ENCODE assay signal across 14 cellular contexts in the genomic region with DNA sequence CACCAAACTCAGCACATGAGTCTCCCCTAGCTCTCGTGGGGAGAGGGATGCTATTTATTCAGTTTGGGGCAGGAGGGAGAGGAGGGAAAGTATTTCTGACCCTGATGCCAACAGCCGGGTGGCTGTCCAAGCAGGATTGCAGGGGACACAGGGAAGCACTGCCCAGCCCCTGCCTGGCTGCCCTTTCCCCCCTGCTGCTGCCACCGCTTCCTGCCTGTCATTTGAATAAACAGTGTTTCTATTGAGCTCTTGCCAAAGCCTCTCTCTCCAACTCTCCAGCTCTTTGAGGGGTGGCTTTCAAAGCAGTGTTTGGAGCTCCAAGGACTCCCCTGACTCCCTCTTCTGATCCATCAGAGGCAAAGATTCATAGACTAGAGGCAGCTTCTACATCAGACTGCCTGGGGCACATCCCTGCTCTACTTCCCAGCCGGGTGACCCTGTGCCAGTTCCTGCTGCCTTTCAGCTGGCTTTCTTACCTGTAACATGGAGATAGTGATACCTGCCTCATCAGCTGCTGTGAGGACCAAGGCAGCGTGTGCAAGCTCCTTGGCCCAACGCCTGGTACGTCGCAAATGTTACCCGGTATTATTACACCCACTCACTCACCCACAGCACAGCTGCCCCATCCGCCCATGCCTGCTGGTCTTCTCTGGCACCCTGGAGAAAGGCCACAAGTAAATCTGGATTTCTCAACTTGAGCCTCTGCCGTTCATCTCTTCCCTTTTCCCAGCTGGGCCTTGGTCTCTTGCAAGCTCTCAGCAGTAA. TPM values are rescaled to one million over a fixed set of nuclear protein-coding genes. Genes with fewer than 3 reads are reported as not detected.
A peak's percentile ranks its signal among the peaks of the same experiment; 100 is the strongest.
DNase-seq lines count a peak whose midpoint lies in the region; ATAC-seq and TF ChIP-seq lines count a peak whose summit lies in the region.
"Had no signal": no experiment of that assay in that cellular context is flagged by ENCODE, and none has a peak within 500 bp of the region (broad histone marks: within the 10 kb centered on the region; RNA-seq: fewer than 3 reads in every experiment).

No MANE protein-coding gene starts in this region.

- peak overlapping the region in 1 of 2 donors; percentile 29 for H3K27ac Mint-ChIP-seq in natural killer cell treated with Interleukin-12 subunit alpha and Interleukin-12 subunit beta and Interleukin-15 and Interleukin-18, amount 100 ng/mL, for 72 hours

- H3K27me3 Mint-ChIP-seq in natural killer cell treated with Interleukin-12 subunit alpha and Interleukin-12 subunit beta and Interleukin-15 and Interleukin-18, amount 100 ng/mL, for 72 hours, result no peaks in the 10 kb centered on the region

- no peak overlapping the region for H3K4me3 ChIP-seq in H7 (ENCODE audit: insufficient read depth, low read depth, low read length)
- H3K4me3 ChIP-seq in liver (ENCODE audit: low read depth in 1 of 3, low read length in 3 of 3), result no peak overlapping the region
- H3K4me3 ChIP-seq: SK-N-MC had no signal

- WGBS in liver, result 67% methylated on average over 11 of the region's 11 CpGs

- no peak for TF ChIP-seq CTCF in liver (IDR thresholded peaks at IDR 0.05; ENCODE audit: low read depth, low read length, missing input control)

- TF ChIP-seq RAD21 in liver (IDR thresholded peaks at IDR 0.05), result no peak

- no peaks in the 10 kb centered on the region for H3K9me3 ChIP-seq in liver (ENCODE audit: control insufficient read depth in 4 of 4, low read length in 3 of 4)
- H3K9me3 ChIP-seq: neutrophil had no signal

- ATAC-seq in HG03565 (IDR thresholded peaks at IDR 0.05; ENCODE audit: unreplicated experiment), result no peak
- no peak for ATAC-seq in natural killer cell treated with Interleukin-12 subunit alpha and Interleukin-12 subunit beta and Interleukin-15 and Interleukin-18, amount 100 ng/mL, for 72 hours
- ATAC-seq: activated CD4-positive, CD25-positive, alpha-beta regulatory T cell treated with anti-CD3 and anti-CD28 coated beads, Interleukin-2, amount 50 U/mL, for 24 hours had no signal

- H3K4me1 ChIP-seq in liver (ENCODE audit: control insufficient read depth in 4 of 4, insufficient read depth in 4 of 4, low read length in 3 of 4), result peaks cover 4 to 16% (median 15%) of the 10 kb centered on the region in 4 donors

- H3K4me1 Mint-ChIP-seq in natural killer cell treated with Interleukin-12 subunit alpha and Interleukin-12 subunit beta and Interleukin-15 and Interleukin-18, amount 100 ng/mL, for 72 hours (ENCODE audit: low read depth in 2 of 2), result peaks cover 0 to 5% of the 10 kb centered on the region in 2 donors

- H3K27me3 ChIP-seq in H7 (ENCODE audit: control insufficient read depth, insufficient read depth, low read length) (no peaks in the 10 kb centered on the region), liver (ENCODE audit: control insufficient read depth in 4 of 4, insufficient read depth in 4 of 4, low read length in 3 of 4) (no peaks in the 10 kb centered on the region)
- H3K27me3 ChIP-seq: neutrophil had no signal

- DNase-seq in Ammon's horn (ENCODE audit: low spot score), result peak; percentile 86
- DNase-seq in H7, result peak; percentile 35
- DNase-seq in NCI-H510A treated with DMSO at 0.1 percent for 48 hours (lab: John Stamatoyannopoulos, UW), result no peak
- DNase-seq in natural killer cell treated with Interleukin-12 subunit alpha and Interleukin-12 subunit beta and Interleukin-15 and Interleukin-18, amount 100 ng/mL, for 72 hours (ENCODE audit: low spot score), result no peak
- no peak for DNase-seq in ureter (ENCODE audit: low spot score)
- DNase-seq: activated gamma-delta T cell; AML-193; stimulated activated CD8-positive, alpha-beta memory T cell treated with anti-CD3 and anti-CD28 coated beads, Interleukin-4, amount 100 ng/mL, for 48 hours had no signal

- H3K4me3 Mint-ChIP-seq in natural killer cell treated with Interleukin-12 subunit alpha and Interleukin-12 subunit beta and Interleukin-15 and Interleukin-18, amount 100 ng/mL, for 72 hours, result no peak overlapping the region

- H3K36me3 ChIP-seq in H7 (replicated peaks; ENCODE audit: control insufficient read depth, insufficient read depth, low read length) (peaks cover 54% of the 10 kb centered on the region), liver (ENCODE audit: control insufficient read depth in 4 of 4, insufficient read depth in 3 of 4, low read depth in 1 of 4, low read length in 3 of 4) (peaks cover 17 to 73% (median 46%) of the 10 kb centered on the region in 4 donors)

- peaks cover 20% of the 10 kb centered on the region for H3K36me3 Mint-ChIP-seq in natural killer cell treated with Interleukin-12 subunit alpha and Interleukin-12 subunit beta and Interleukin-15 and Interleukin-18, amount 100 ng/mL, for 72 hours

- no peaks in the 10 kb centered on the region for H3K9me3 Mint-ChIP-seq in natural killer cell treated with Interleukin-12 subunit alpha and Interleukin-12 subunit beta and Interleukin-15 and Interleukin-18, amount 100 ng/mL, for 72 hours

- H3K27ac ChIP-seq in angular gyrus (ENCODE audit: low read depth, low read length) (peak overlapping the region; percentile 87), liver (ENCODE audit: low read depth in 1 of 2, low read length in 2 of 2) (no peak overlapping the region)
- H3K27ac ChIP-seq: neutrophil, SK-N-MC had no signal

- no peak overlapping the region for H3K9ac ChIP-seq in liver (ENCODE audit: low read depth in 1 of 2, low read length in 2 of 2)

TF ChIP-seq in liver, 16 proteins besides CTCF, POLR2A, EP300 and RAD21:
- TF ChIP-seq HNF4A (conservative IDR thresholded peaks at IDR 0.05), result peak in 1 of 2 donors; percentile 36
- TF ChIP-seq SP1 (IDR thresholded peaks at IDR 0.05), result peak; percentile 24
- TF ChIP-seq FOXA2 (IDR thresholded peaks at IDR 0.05), result no peak
- no peak for TF ChIP-seq GABPA (IDR thresholded peaks at IDR 0.05 in 1 of 2, conservative IDR thresholded peaks at IDR 0.05 in 1 of 2)
- TF ChIP-seq, protein P1, sequence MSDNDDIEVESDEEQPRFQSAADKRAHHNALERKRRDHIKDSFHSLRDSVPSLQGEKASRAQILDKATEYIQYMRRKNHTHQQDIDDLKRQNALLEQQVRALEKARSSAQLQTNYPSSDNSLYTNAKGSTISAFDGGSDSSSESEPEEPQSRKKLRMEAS (IDR thresholded peaks at IDR 0.05), result no peak
- TF ChIP-seq YY1 (IDR thresholded peaks at IDR 0.05), result no peak
- no peak for TF ChIP-seq TAF1 (conservative IDR thresholded peaks at IDR 0.05)
- no peak for TF ChIP-seq NR2F2 (IDR thresholded peaks at IDR 0.05)
- no peak for TF ChIP-seq FOXA1 (IDR thresholded peaks at IDR 0.05)
- TF ChIP-seq HNF4G (IDR thresholded peaks at IDR 0.05), result no peak
- TF ChIP-seq RXRA (IDR thresholded peaks at IDR 0.05), result peak in 1 of 2 donors; percentile 17
- TF ChIP-seq, protein P2, sequence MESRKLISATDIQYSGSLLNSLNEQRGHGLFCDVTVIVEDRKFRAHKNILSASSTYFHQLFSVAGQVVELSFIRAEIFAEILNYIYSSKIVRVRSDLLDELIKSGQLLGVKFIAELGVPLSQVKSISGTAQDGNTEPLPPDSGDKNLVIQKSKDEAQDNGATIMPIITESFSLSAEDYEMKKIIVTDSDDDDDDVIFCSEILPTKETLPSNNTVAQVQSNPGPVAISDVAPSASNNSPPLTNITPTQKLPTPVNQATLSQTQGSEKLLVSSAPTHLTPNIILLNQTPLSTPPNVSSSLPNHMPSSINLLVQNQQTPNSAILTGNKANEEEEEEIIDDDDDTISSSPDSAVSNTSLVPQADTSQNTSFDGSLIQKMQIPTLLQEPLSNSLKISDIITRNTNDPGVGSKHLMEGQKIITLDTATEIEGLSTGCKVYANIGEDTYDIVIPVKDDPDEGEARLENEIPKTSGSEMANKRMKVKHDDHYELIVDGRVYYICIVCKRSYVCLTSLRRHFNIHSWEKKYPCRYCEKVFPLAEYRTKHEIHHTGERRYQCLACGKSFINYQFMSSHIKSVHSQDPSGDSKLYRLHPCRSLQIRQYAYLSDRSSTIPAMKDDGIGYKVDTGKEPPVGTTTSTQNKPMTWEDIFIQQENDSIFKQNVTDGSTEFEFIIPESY (IDR thresholded peaks at IDR 0.05), result no peak
- TF ChIP-seq EGR1 (IDR thresholded peaks at IDR 0.05; ENCODE audit: low read depth in 2 of 2), result no peak
TF ChIP-seq in liver: peak in this region for 3.

RNA-seq across cellular contexts. Expression of a gene that starts 9.5 kb away (rescaled TPM):
- total RNA-seq in H7 (2014; rRNA removed; shearing (Covaris generic)), result 13.9 and 23.7 TPM in 2 replicates
- total RNA-seq in liver (under 1 TPM; 0.25 to 0.65 TPM), ureter (1.1 TPM)
- under 1 TPM; 0.16 to 0.44 TPM for polyA plus RNA-seq in liver
- total RNA-seq in natural killer cell treated with Interleukin-12 subunit alpha and Interleukin-12 subunit beta and Interleukin-15 and Interleukin-18, amount 100 ng/mL, for 72 hours, result 1 to 10 TPM; 3.7 to 4.6 TPM

RNA-seq across cellular contexts. Expression of a gene that starts 15.5 kb away (rescaled TPM):
- total RNA-seq in H7 (2014; rRNA removed; shearing (Covaris generic)), result 209 and 284 TPM in 2 replicates
- total RNA-seq in liver (10 to 100 TPM in 1 of 2 donors, 1 to 10 TPM in 1; 5.6 to 14.3 TPM), ureter (82.9 TPM)
- polyA plus RNA-seq in liver, result 1 to 10 TPM; 4.5 to 9.6 TPM
- total RNA-seq in natural killer cell treated with Interleukin-12 subunit alpha and Interleukin-12 subunit beta and Interleukin-15 and Interleukin-18, amount 100 ng/mL, for 72 hours, result 10 to 100 TPM in 1 of 2 donors, 1 to 10 TPM in 1; 8.5 to 25.7 TPM

RNA-seq across cellular contexts. Expression of a gene that starts 17.6 kb away (rescaled TPM):
- total RNA-seq in H7 (2014; rRNA removed; shearing (Covaris generic)), result 778 and 823 TPM in 2 replicates
- 100 to 1,000 TPM; 106 to 189 TPM for total RNA-seq in liver
- polyA plus RNA-seq in liver, result 100 to 1,000 TPM; 484 to 507 TPM
- total RNA-seq in natural killer cell treated with Interleukin-12 subunit alpha and Interleukin-12 subunit beta and Interleukin-15 and Interleukin-18, amount 100 ng/mL, for 72 hours, result 1,000 to 10,000 TPM; 1,264 to 1,439 TPM
- total RNA-seq in ureter, result 1,937 TPM

RNA-seq across cellular contexts. Expression of a gene that starts 23.9 kb away (rescaled TPM):
- total RNA-seq in H7 (2014; rRNA removed; shearing (Covaris generic)), result 15.6 and 21.4 TPM in 2 replicates
- 1 to 10 TPM; 4.4 to 7.9 TPM for total RNA-seq in liver
- 1 to 10 TPM; 5.1 to 8.8 TPM for polyA plus RNA-seq in liver
- 1 to 10 TPM; 1.5 to 9.7 TPM for total RNA-seq in natural killer cell treated with Interleukin-12 subunit alpha and Interleukin-12 subunit beta and Interleukin-15 and Interleukin-18, amount 100 ng/mL, for 72 hours
- total RNA-seq in ureter, result 18.1 TPM

RNA-seq across cellular contexts. Expression of a gene that starts 26.4 kb away (rescaled TPM):
- total RNA-seq in H7 (2014; rRNA removed; shearing (Covaris generic)), result 10.9 and 12.5 TPM in 2 replicates
- 1 to 10 TPM; 6.3 to 7.8 TPM for total RNA-seq in liver
- 1 to 10 TPM; 1.7 to 2.7 TPM for polyA plus RNA-seq in liver
- total RNA-seq in natural killer cell treated with Interleukin-12 subunit alpha and Interleukin-12 subunit beta and Interleukin-15 and Interleukin-18, amount 100 ng/mL, for 72 hours, result 10 to 100 TPM in 1 of 2 donors, 1 to 10 TPM in 1; 3.2 to 10.2 TPM
- 14.9 TPM for total RNA-seq in ureter

Comparison
In these comparisons a context has a peak if more than half of its experiments do, and no peak if none do; other contexts are left out.
1. DNase-seq: peak in Ammon's horn (single experiment) and H7 (single experiment); none in NCI-H510A treated with DMSO at 0.1 percent for 48 hours (single experiment), natural killer cell treated with Interleukin-12 subunit alpha and Interleukin-12 subunit beta and Interleukin-15 and Interleukin-18, amount 100 ng/mL, for 72 hours (single experiment) and ureter (single experiment).